In genomic region chr1:222713091-222714012, GRCh38 we compare ENCODE assay signal across 8 cellular contexts. TPM values are rescaled to one million over a fixed set of nuclear protein-coding genes. Genes with fewer than 3 reads are reported as not detected.
A peak's percentile ranks its signal among the peaks of the same experiment; 100 is the strongest.
DNase-seq lines count a peak whose midpoint lies in the region; ATAC-seq and TF ChIP-seq lines count a peak whose summit lies in the region.

No MANE protein-coding gene starts in this region.

- peaks cover 4% of the 10 kb centered on the region for H3K36me3 Mint-ChIP-seq in activated naive CD8-positive, alpha-beta T cell

- H4K20me1 ChIP-seq in osteoblast (ENCODE audit: insufficient read depth, low read length): peaks cover 3% of the 10 kb centered on the region

- peaks cover 19% of the 10 kb centered on the region for H3K36me3 ChIP-seq in osteoblast (ENCODE audit: insufficient read depth, low read length)
- no peaks in the 10 kb centered on the region for H3K36me3 ChIP-seq in thymus (ENCODE audit: control insufficient read depth, insufficient read depth)

- under 1% methylated on average over 39 of the region's 39 CpGs for WGBS in thymus

- DNase-seq in GM12864 (ENCODE audit: low read depth): peak; percentile 89
- DNase-seq in NCI-H1092 treated with DMSO at 0.1 percent for 48 hours (lab: John Stamatoyannopoulos, UW): peak; percentile 97
- DNase-seq in glomerular visceral epithelial cell (ENCODE audit: extremely low spot score): peak; percentile 95
- peak; percentile 93 for DNase-seq in osteoblast (ENCODE audit: insufficient read length, low spot score, missing footprints)

- H3K9me3 ChIP-seq in osteoblast (ENCODE audit: low read depth, low read length): no peaks in the 10 kb centered on the region
- no peaks in the 10 kb centered on the region for H3K9me3 ChIP-seq in thymus (ENCODE audit: control insufficient read depth)

- H3K27ac Mint-ChIP-seq in activated naive CD8-positive, alpha-beta T cell: peak overlapping the region; percentile 99

- peaks cover 55% of the 10 kb centered on the region for H3K4me1 Mint-ChIP-seq in activated naive CD8-positive, alpha-beta T cell (ENCODE audit: low read depth)

- ATAC-seq in HG02623 (IDR thresholded peaks at IDR 0.05; ENCODE audit: unreplicated experiment) (peak; percentile 66), SK-N-SH treated with all-trans-retinoic acid at 6 μM for 48 hours (peak; percentile 80)

- H3K27ac ChIP-seq in osteoblast (ENCODE audit: low read depth, low read length) (peak overlapping the region; percentile 99), thymus (ENCODE audit: low read depth) (peak overlapping the region; percentile 98)

- no peaks in the 10 kb centered on the region for H3K27me3 ChIP-seq in osteoblast (ENCODE audit: insufficient read depth, low read length)
- H3K27me3 ChIP-seq in thymus (ENCODE audit: control insufficient read depth, insufficient read depth): no peaks in the 10 kb centered on the region

- H3K4me1 ChIP-seq in osteoblast (ENCODE audit: insufficient read depth, low read length) (peaks cover 11% of the 10 kb centered on the region), thymus (ENCODE audit: control insufficient read depth, insufficient read depth, low read length) (peaks cover 5% of the 10 kb centered on the region)

- H3K79me2 ChIP-seq in osteoblast (ENCODE audit: insufficient read depth, low read length): peaks cover 71% of the 10 kb centered on the region

- no peaks in the 10 kb centered on the region for H3K27me3 Mint-ChIP-seq in activated naive CD8-positive, alpha-beta T cell

- peak overlapping the region; percentile 92 for H2AFZ ChIP-seq in osteoblast (ENCODE audit: low read length)

- H3K4me3 Mint-ChIP-seq in activated naive CD8-positive, alpha-beta T cell: peak overlapping the region; percentile 100

- H3K9me3 Mint-ChIP-seq in activated naive CD8-positive, alpha-beta T cell (ENCODE audit: low read depth): no peaks in the 10 kb centered on the region

- no peak for TF ChIP-seq CTCF in GM12864 (IDR thresholded peaks at IDR 0.05; ENCODE audit: low read depth, low read length, missing control alignments)
- no peak for TF ChIP-seq CTCF in osteoblast (IDR thresholded peaks at IDR 0.05; ENCODE audit: extremely low read depth, low read depth, low read length)

- H3K4me3 ChIP-seq in GM12864 (ENCODE audit: low read depth, low read length) (peak overlapping the region; percentile 67), osteoblast (ENCODE audit: insufficient read depth, low read length) (peak overlapping the region; percentile 84), thymus (ENCODE audit: low read length) (peak overlapping the region; percentile 58)

- peak overlapping the region; percentile 92 for H3K4me2 ChIP-seq in osteoblast (ENCODE audit: insufficient read depth, low read length)

TF ChIP-seq in SK-N-SH treated with all-trans-retinoic acid at 6 μM for 48 hours, 23 proteins besides CTCF, POLR2A, EP300 and RAD21:
- no peak for TF ChIP-seq GLIS3 (CRISPR knock-in tag; IDR thresholded peaks at IDR 0.05)
- no peak for TF ChIP-seq SNAI2 (CRISPR knock-in tag; IDR thresholded peaks at IDR 0.05)
- no peak for TF ChIP-seq CSRNP3 (CRISPR knock-in tag; IDR thresholded peaks at IDR 0.05)
- TF ChIP-seq ZFP3 (CRISPR knock-in tag; IDR thresholded peaks at IDR 0.05): no peak
- no peak for TF ChIP-seq CSDC2 (CRISPR knock-in tag; IDR thresholded peaks at IDR 0.05)
- no peak for TF ChIP-seq ZNF8 (CRISPR knock-in tag; IDR thresholded peaks at IDR 0.05)
- no peak; the same call in 1 of the 2 replicates for TF ChIP-seq RARB (CRISPR knock-in tag; IDR thresholded peaks at IDR 0.05)
- TF ChIP-seq ZFP30 (CRISPR knock-in tag; IDR thresholded peaks at IDR 0.05): no peak
- no peak for TF ChIP-seq ESRRG (CRISPR knock-in tag; IDR thresholded peaks at IDR 0.05)
- no peak for TF ChIP-seq ISL1 (CRISPR knock-in tag; IDR thresholded peaks at IDR 0.05)
- TF ChIP-seq POU6F1 (CRISPR knock-in tag; IDR thresholded peaks at IDR 0.05; ENCODE audit: borderline replicate concordance, low read depth): no peak
- no peak for TF ChIP-seq OSR1 (CRISPR knock-in tag; IDR thresholded peaks at IDR 0.05)
- TF ChIP-seq ZNF565 (CRISPR knock-in tag; conservative IDR thresholded peaks at IDR 0.05; ENCODE audit: low read depth): no peak
- TF ChIP-seq TOX (CRISPR knock-in tag; IDR thresholded peaks at IDR 0.05; ENCODE audit: borderline replicate concordance): no peak
- no peak for TF ChIP-seq BACH2 (CRISPR knock-in tag; IDR thresholded peaks at IDR 0.05; ENCODE audit: borderline replicate concordance)
- no peak for TF ChIP-seq ZC3H10 (CRISPR knock-in tag; IDR thresholded peaks at IDR 0.05)
- no peak for TF ChIP-seq CREB5 (CRISPR knock-in tag; IDR thresholded peaks at IDR 0.05; ENCODE audit: low read depth)
- TF ChIP-seq PPARA (CRISPR knock-in tag; IDR thresholded peaks at IDR 0.05; ENCODE audit: borderline replicate concordance): no peak
- TF ChIP-seq TCF4 (CRISPR knock-in tag; IDR thresholded peaks at IDR 0.05; ENCODE audit: borderline replicate concordance): no peak

RNA-seq across cellular contexts. Expression of gene BROX, which starts 1.0 kb away (rescaled TPM):
- total RNA-seq in osteoblast: 77.4 and 79.3 TPM in 2 replicates
- polyA plus RNA-seq in thymus: 35.8 TPM

RNA-seq across cellular contexts. Expression of gene AIDA, which starts 1.1 kb away (rescaled TPM):
- 45.6 and 54.2 TPM in 2 replicates for total RNA-seq in osteoblast
- polyA plus RNA-seq in thymus: 54.0 TPM

RNA-seq across cellular contexts. Expression of gene FAM177B, which starts 23.6 kb away (rescaled TPM):
- not detected in 2 replicates for total RNA-seq in osteoblast
- 1.8 TPM for polyA plus RNA-seq in thymus

Comparison
In these comparisons a context has a peak if more than half of its experiments do, and no peak if none do; other contexts are left out.
1. Peak in every context shown above with its lines: DNase-seq, ATAC-seq, H3K4me3 ChIP-seq and H3K27ac ChIP-seq.